In the genomic region with DNA sequence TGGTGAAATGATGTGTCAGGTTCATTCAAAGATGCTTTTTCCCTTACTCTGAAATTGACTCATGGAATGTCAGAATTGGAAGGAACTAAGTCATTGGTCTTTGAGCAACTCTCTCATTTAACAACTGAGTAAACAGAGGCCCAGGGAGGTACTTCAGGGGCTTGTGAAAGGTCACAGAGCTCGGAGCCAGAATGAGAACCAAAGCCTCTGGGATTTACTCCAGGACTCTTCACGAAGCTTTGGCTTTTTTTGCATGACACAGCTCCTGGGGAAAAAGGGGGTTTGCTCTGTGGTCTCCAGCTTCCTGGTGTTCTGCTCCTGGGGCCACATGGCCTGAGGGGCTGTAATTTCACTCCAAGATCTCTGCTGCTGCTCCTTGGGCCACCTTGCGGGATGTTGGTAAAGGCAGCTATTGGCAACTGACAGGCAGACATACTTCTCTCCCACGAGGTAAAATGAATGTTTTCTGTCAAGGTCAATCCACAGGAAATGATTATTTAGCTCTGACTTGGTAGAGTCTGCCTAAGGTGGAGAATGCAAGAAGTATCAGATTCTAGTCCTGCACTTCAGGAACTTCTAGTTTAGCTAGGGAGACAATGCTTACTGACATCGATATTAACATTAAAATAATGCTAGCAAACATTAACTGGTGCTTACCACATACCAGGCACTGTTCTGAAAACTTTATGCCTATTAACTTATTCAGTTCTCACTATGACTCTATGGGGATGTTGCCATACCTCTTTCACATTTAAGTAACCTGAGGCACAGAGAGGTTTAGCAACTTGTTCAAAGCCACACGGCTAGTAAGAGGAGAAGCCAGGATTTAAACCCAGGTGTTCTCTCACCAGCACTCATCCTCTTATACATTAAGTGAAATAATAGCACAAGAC, we compare ENCODE assay signal across 12 cellular contexts. TPM values are rescaled to one million over a fixed set of nuclear protein-coding genes. Genes with fewer than 3 reads are reported as not detected.
DNase-seq lines count a peak whose midpoint lies in the region; ATAC-seq and TF ChIP-seq lines count a peak whose summit lies in the region.
"Had no signal": no experiment of that assay in that cellular context is flagged by ENCODE, and none has a peak within 500 bp of the region (broad histone marks: within the 10 kb centered on the region; RNA-seq: fewer than 3 reads in every experiment).

No MANE protein-coding gene starts in this region.

- CTCF ChIA-PET in RWPE1 (lab: Yijun Ruan, JAX), result no interaction called here

- H3K9me3 ChIP-seq in ascending aorta, result no peaks in the 10 kb centered on the region
- no peaks in the 10 kb centered on the region for H3K9me3 ChIP-seq in effector memory CD4-positive, alpha-beta T cell (ENCODE audit: control insufficient read depth, low read length)
- H3K9me3 ChIP-seq: A549 had no signal

- intact Hi-C loops in ascending aorta (cut with DNase I), result no loop called here

- DNase-seq in H7, result peak; percentile 64
- DNase-seq in fibroblast of mammary gland (ENCODE audit: low read depth), result peak; percentile 15
- no peak for DNase-seq in RWPE1 (ENCODE audit: low spot score)
- DNase-seq in islet precursor cell, result no peak
- no peak for DNase-seq in ascending aorta (ENCODE audit: low spot score in 2 of 2)
- DNase-seq in effector memory CD4-positive, alpha-beta T cell, result no peak
- DNase-seq: activated CD4-positive, alpha-beta T cell treated with anti-CD3 and anti-CD28 coated beads for 4 hours; DMS153; NCI-H446 had no signal

- H3K27ac ChIP-seq in RWPE1 (no peak overlapping the region), ascending aorta (no peak overlapping the region)
- H3K27ac ChIP-seq in effector memory CD4-positive, alpha-beta T cell (ENCODE audit: insufficient read depth, low read length, poor library complexity, severe bottlenecking), result no peak overlapping the region
- H3K27ac ChIP-seq: A549 had no signal

- H3K4me3 ChIP-seq in H7 (ENCODE audit: insufficient read depth, low read depth, low read length), result no peak overlapping the region
- H3K4me3 ChIP-seq in fibroblast of mammary gland (ENCODE audit: control insufficient read depth, low read depth, low read length), result no peak overlapping the region
- H3K4me3 ChIP-seq in ascending aorta, result no peak overlapping the region
- no peak overlapping the region for H3K4me3 ChIP-seq in effector memory CD4-positive, alpha-beta T cell (ENCODE audit: insufficient read depth, low read depth, low read length, poor library complexity, severe bottlenecking)
- H3K4me3 ChIP-seq: A549 had no signal

- peaks cover 4 to 7% of the 10 kb centered on the region in 2 donors for H3K4me1 ChIP-seq in ascending aorta
- no peaks in the 10 kb centered on the region for H3K4me1 ChIP-seq in effector memory CD4-positive, alpha-beta T cell (ENCODE audit: control insufficient read depth, insufficient read depth, low read length, poor library complexity, severe bottlenecking)
- H3K4me1 ChIP-seq: A549 had no signal

- ATAC-seq in GM18508 (IDR thresholded peaks at IDR 0.05; ENCODE audit: insufficient read depth, unreplicated experiment) (peak; percentile 86), HG03521 (IDR thresholded peaks at IDR 0.05; ENCODE audit: unreplicated experiment) (peak; percentile 49)
- ATAC-seq: A549 had no signal

- TF ChIP-seq CTCF in fibroblast of mammary gland (conservative IDR thresholded peaks at IDR 0.05; ENCODE audit: control insufficient read depth, insufficient read depth, low read depth, low read length) (no peak), RWPE1 (conservative IDR thresholded peaks at IDR 0.05; ENCODE audit: low read depth) (no peak), ascending aorta (IDR thresholded peaks at IDR 0.05) (no peak)

- POLR2A ChIA-PET in RWPE1 (lab: Yijun Ruan, JAX; ENCODE audit: low non-redundant PET), result no interaction called here

- H3K27me3 ChIP-seq in H7 (ENCODE audit: control insufficient read depth, insufficient read depth, low read length) (no peaks in the 10 kb centered on the region), ascending aorta (no peaks in the 10 kb centered on the region)
- no peaks in the 10 kb centered on the region for H3K27me3 ChIP-seq in effector memory CD4-positive, alpha-beta T cell (replicated peaks; ENCODE audit: control insufficient read depth, insufficient read depth, low read length, poor library complexity, severe bottlenecking)

- no peaks in the 10 kb centered on the region for H3K36me3 ChIP-seq in H7 (replicated peaks; ENCODE audit: control insufficient read depth, insufficient read depth, low read length)
- H3K36me3 ChIP-seq in ascending aorta, result no peaks in the 10 kb centered on the region
- no peaks in the 10 kb centered on the region for H3K36me3 ChIP-seq in effector memory CD4-positive, alpha-beta T cell (ENCODE audit: control insufficient read depth, insufficient read depth, low read length)

RNA-seq across cellular contexts. Expression of a gene that starts 16.1 kb away (rescaled TPM):
- 1.6 and 2.2 TPM in 2 replicates for total RNA-seq in H7 (2014; rRNA removed; shearing (Covaris generic))
- total RNA-seq in ascending aorta, result 12.1 TPM

Comparison
In these comparisons a context has a peak if more than half of its experiments do, and no peak if none do; other contexts are left out.
1. DNase-seq: peak in H7 (single experiment) and fibroblast of mammary gland (single experiment); none in RWPE1 (single experiment), islet precursor cell (single experiment), ascending aorta (0 of 2) and effector memory CD4-positive, alpha-beta T cell (0 of 3).